ENCODE assay signal across 24 cellular contexts in genomic region chr12:77236066-77236465, GRCh38.
"Had no signal": no experiment of that assay in that cellular context is flagged by ENCODE, and none has a peak within 500 bp of the region (broad histone marks: within the 10 kb centered on the region; RNA-seq: fewer than 3 reads in every experiment).

No MANE protein-coding gene starts in this region.

- H3K27me3 ChIP-seq: esophagus squamous epithelium, gastrocnemius medialis, pancreas, right lobe of liver, vagina had no signal

- ATAC-seq: activated naive CD8-positive, alpha-beta T cell treated with anti-CD3 and anti-CD28 coated beads, Interleukin-2, amount 50 U/mL, for 24 hours; gastrocnemius medialis; mucosa of descending colon; pancreas; right lobe of liver; stimulated activated effector memory CD8-positive, alpha-beta T cell treated with anti-CD3 and anti-CD28 coated beads, Interleukin-12 subunit alpha, Interleukin-12 subunit beta, amount 100 ng/mL, for 72 hours; stimulated activated naive CD8-positive, alpha-beta T cell treated with anti-CD3 and anti-CD28 coated beads, Interleukin-15, amount 100 ng/mL, for 72 hours had no signal

- DNase-seq: activated CD4-positive, alpha-beta memory T cell treated with anti-CD3 and anti-CD28 coated beads for 36 hours; activated CD4-positive, alpha-beta T cell treated with anti-CD3 and anti-CD28 coated beads for 48 hours; activated gamma-delta T cell; activated naive CD4-positive, alpha-beta T cell treated with anti-CD3 and anti-CD28 coated beads, Interleukin-2, amount 50 U/mL, for 16 hours; activated naive CD8-positive, alpha-beta T cell treated with anti-CD3 and anti-CD28 coated beads, Interleukin-2, amount 50 U/mL, for 24 hours; aorta; cerebellar nuclear complex; cortex of kidney; endodermal cell; esophagus squamous epithelium; gastrocnemius medialis; head of caudate nucleus; hypothalamus; mesenchymal stem cell; mucosa of descending colon; nephron progenitor cell; pancreas; right lobe of liver; small intestine; stimulated activated CD4-positive, alpha-beta T cell treated with anti-CD3 and anti-CD28 coated beads, Interleukin-2, amount 100 ng/mL, for 24 hours; stimulated activated naive CD8-positive, alpha-beta T cell treated with anti-CD3 and anti-CD28 coated beads, Interleukin-15, amount 100 ng/mL, for 72 hours; trophoblast cell had no signal

- H3K4me1 ChIP-seq: gastrocnemius medialis, pancreas, right lobe of liver had no signal

- H3K27ac ChIP-seq: esophagus squamous epithelium, gastrocnemius medialis, pancreas, right lobe of liver, vagina had no signal

- H3K4me3 ChIP-seq: esophagus squamous epithelium, gastrocnemius medialis, mucosa of descending colon, pancreas, right lobe of liver, vagina had no signal

- H3K9me3 ChIP-seq: esophagus squamous epithelium, gastrocnemius medialis, mucosa of descending colon, pancreas, right lobe of liver, vagina had no signal

- H3K36me3 ChIP-seq: esophagus squamous epithelium, gastrocnemius medialis, pancreas, right lobe of liver, vagina had no signal
